Comparison of ENCODE assay signal across 2 cellular contexts in genomic region chr6:17714879-17715860, GRCh38.
TF ChIP-seq lines count a peak whose summit lies in the region.

No MANE protein-coding gene starts in this region.

TF ChIP-seq in A549, 52 proteins besides CTCF, POLR2A, EP300 and RAD21 (continued from another document):
- TF ChIP-seq CEBPB (IDR thresholded peaks at IDR 0.05) = no peak

TF ChIP-seq in H1, 55 proteins besides CTCF, POLR2A, EP300 and RAD21 (continued from another document):
- TF ChIP-seq BACH1 (IDR thresholded peaks at IDR 0.05; ENCODE audit: low read length) (no peak), TCF12 (IDR thresholded peaks at IDR 0.05; ENCODE audit: low read depth, low read length) (no peak), SIN3A (conservative IDR thresholded peaks at IDR 0.05 in 1 of 2, IDR thresholded peaks at IDR 0.05 in 1 of 2; ENCODE audit: low read depth in 1 of 2, low read length in 2 of 2) (no peak), JUND (IDR thresholded peaks at IDR 0.05; ENCODE audit: low read length) (no peak), CHD1 (IDR thresholded peaks at IDR 0.05; ENCODE audit: low read depth, low read length) (no peak)
